ENCODE assay signal across 14 cellular contexts in genomic region chr17:948284-948852, GRCh38. TPM values are rescaled to one million over a fixed set of nuclear protein-coding genes. Genes with fewer than 3 reads are reported as not detected.
DNase-seq lines count a peak whose midpoint lies in the region; ATAC-seq and TF ChIP-seq lines count a peak whose summit lies in the region.
"Had no signal": no experiment of that assay in that cellular context is flagged by ENCODE, and none has a peak within 500 bp of the region (broad histone marks: within the 10 kb centered on the region; RNA-seq: fewer than 3 reads in every experiment).

No MANE protein-coding gene starts in this region.

- no peak overlapping the region for H3K4me3 ChIP-seq in BLaER1 treated with 17β-estradiol and CSF1 and Interleukin-3, amounts not matched to agents 10 nM and 100 nM
- no peak overlapping the region for H3K4me3 ChIP-seq in HUES64 (ENCODE audit: low read length)
- peak overlapping the region in 1 of 4 donors; percentile 13 for H3K4me3 ChIP-seq in esophagus muscularis mucosa

- H3K9me3 ChIP-seq in BLaER1 treated with 17β-estradiol and CSF1 and Interleukin-3, amounts not matched to agents 10 nM and 100 nM (replicated peaks in 1 of 11) = no peaks in the 10 kb centered on the region
- no peaks in the 10 kb centered on the region for H3K9me3 ChIP-seq in HUES64 (ENCODE audit: insufficient read depth, low read depth, low read length)
- no peaks in the 10 kb centered on the region for H3K9me3 ChIP-seq in esophagus muscularis mucosa
- H3K9me3 ChIP-seq: BE2C had no signal

- H3K4me1 Mint-ChIP-seq in nephron progenitor cell = peaks cover 57% of the 10 kb centered on the region
- H3K4me1 Mint-ChIP-seq in activated CD4-positive, alpha-beta T cell treated with anti-CD3 and anti-CD28 coated beads, Interleukin-2, amount 10 ng/mL, durations not matched to agents 7 days and 5 days = no peaks in the 10 kb centered on the region

- intact Hi-C loops in esophagus muscularis mucosa (cut with DNase I) = no loop called here

- H3K27me3 ChIP-seq in BLaER1 treated with 17β-estradiol and CSF1 and Interleukin-3, amounts not matched to agents 10 nM and 100 nM = peaks cover 0 to 8% (median 0%) of the 10 kb centered on the region in 11 experiments; a peak in 1 of 22 replicates
- H3K27me3 ChIP-seq in HUES64 (ENCODE audit: insufficient read depth, low read length) (no peaks in the 10 kb centered on the region), esophagus muscularis mucosa (no peaks in the 10 kb centered on the region)

- peak overlapping the region in 8 of 11 experiments; percentile 12 to 55 (median 43); a peak in 11 of 22 replicates for H3K27ac ChIP-seq in BLaER1 treated with 17β-estradiol and CSF1 and Interleukin-3, amounts not matched to agents 10 nM and 100 nM
- H3K27ac ChIP-seq in HUES64 (ENCODE audit: low read depth, low read length) (peak overlapping the region; percentile 56; the same call in 1 of the 2 replicates), esophagus muscularis mucosa (replicated peaks in 1 of 4) (peak overlapping the region; percentile 64 to 70 (median 68))

- TF ChIP-seq CTCF in esophagus muscularis mucosa (IDR thresholded peaks at IDR 0.05) = peak in 1 of 3 experiments; percentile 5
- TF ChIP-seq CTCF in nephron progenitor cell (IDR thresholded peaks at IDR 0.05) = no peak

- no peaks in the 10 kb centered on the region for H3K9me3 Mint-ChIP-seq in nephron progenitor cell
- peaks cover 3% of the 10 kb centered on the region for H3K9me3 Mint-ChIP-seq in activated CD4-positive, alpha-beta T cell treated with anti-CD3 and anti-CD28 coated beads, Interleukin-2, amount 10 ng/mL, durations not matched to agents 7 days and 5 days
- H3K9me3 Mint-ChIP-seq: stimulated activated naive CD8-positive, alpha-beta T cell treated with anti-CD3 and anti-CD28 coated beads, Interleukin-15, Interleukin-2, amounts not matched to agents 100 ng/mL and 50 ng/mL, for 24 hours had no signal

- peaks cover 0 to 33% (median 8%) of the 10 kb centered on the region in 11 experiments; a peak in 11 of 22 replicates for H3K36me3 ChIP-seq in BLaER1 treated with 17β-estradiol and CSF1 and Interleukin-3, amounts not matched to agents 10 nM and 100 nM
- no peaks in the 10 kb centered on the region for H3K36me3 ChIP-seq in HUES64 (ENCODE audit: insufficient read depth, low read length)
- peaks cover 0 to 5% (median 0%) of the 10 kb centered on the region in 4 donors for H3K36me3 ChIP-seq in esophagus muscularis mucosa
- H3K36me3 ChIP-seq: BE2C had no signal

- no peak for ATAC-seq in GM19452 (IDR thresholded peaks at IDR 0.05; ENCODE audit: unreplicated experiment)
- ATAC-seq: Right ventricle myocardium inferior had no signal

- CTCF ChIA-PET in activated CD4-positive, alpha-beta T cell treated with anti-CD3 and anti-CD28 coated beads, Interleukin-2, amount 10 ng/mL, durations not matched to agents 7 days and 5 days (lab: Charles Lee) = no interaction called here

- POLR2A ChIA-PET in activated CD4-positive, alpha-beta T cell treated with anti-CD3 and anti-CD28 coated beads, Interleukin-2, amount 10 ng/mL, durations not matched to agents 7 days and 5 days (lab: Charles Lee) = no interaction called here

- H3K9ac ChIP-seq in BLaER1 treated with 17β-estradiol and CSF1 and Interleukin-3, amounts not matched to agents 10 nM and 100 nM = peak overlapping the region in 7 of 11 experiments; percentile 8 to 65 (median 34); a peak in 6 of 22 replicates
- no peak overlapping the region for H3K9ac ChIP-seq in HUES64 (ENCODE audit: low read depth, low read length)

- peak overlapping the region; percentile 2 to 86 (median 54); a peak in 18 of 22 replicates for H3K4me2 ChIP-seq in BLaER1 treated with 17β-estradiol and CSF1 and Interleukin-3, amounts not matched to agents 10 nM and 100 nM

- 78% methylated on average over 19 of the region's 25 CpGs for WGBS in HUES64
- 62% methylated on average over 23 of the region's 25 CpGs for WGBS in esophagus muscularis mucosa

- DNase-seq in esophagus muscularis mucosa (ENCODE audit: extremely low spot score) (no peak), nephron progenitor cell (peak; percentile 55), amygdala (lab: John Stamatoyannopoulos, UW) (no peak), SIG-M5 (lab: John Stamatoyannopoulos, UW) (no peak)
- no peak for DNase-seq in activated CD4-positive, alpha-beta T cell treated with anti-CD3 and anti-CD28 coated beads, Interleukin-2, amount 10 ng/mL, durations not matched to agents 7 days and 5 days
- DNase-seq: activated naive CD4-positive, alpha-beta T cell; BE2C; central memory CD4-positive, alpha-beta T cell; NCI-H1048 had no signal

- no peaks in the 10 kb centered on the region for H3K27me3 Mint-ChIP-seq in nephron progenitor cell (ENCODE audit: low read depth, poor library complexity)
- peaks cover 10% of the 10 kb centered on the region for H3K27me3 Mint-ChIP-seq in activated CD4-positive, alpha-beta T cell treated with anti-CD3 and anti-CD28 coated beads, Interleukin-2, amount 10 ng/mL, durations not matched to agents 7 days and 5 days

- H3K4me3 Mint-ChIP-seq in nephron progenitor cell = no peak overlapping the region
- H3K4me3 Mint-ChIP-seq in activated CD4-positive, alpha-beta T cell treated with anti-CD3 and anti-CD28 coated beads, Interleukin-2, amount 10 ng/mL, durations not matched to agents 7 days and 5 days = no peak overlapping the region
- H3K4me3 Mint-ChIP-seq: stimulated activated naive CD8-positive, alpha-beta T cell treated with anti-CD3 and anti-CD28 coated beads, Interleukin-15, Interleukin-2, amounts not matched to agents 100 ng/mL and 50 ng/mL, for 24 hours had no signal

- H3K27ac Mint-ChIP-seq in nephron progenitor cell = peak overlapping the region; percentile 50
- no peak overlapping the region for H3K27ac Mint-ChIP-seq in activated CD4-positive, alpha-beta T cell treated with anti-CD3 and anti-CD28 coated beads, Interleukin-2, amount 10 ng/mL, durations not matched to agents 7 days and 5 days
- H3K27ac Mint-ChIP-seq: stimulated activated naive CD8-positive, alpha-beta T cell treated with anti-CD3 and anti-CD28 coated beads, Interleukin-15, Interleukin-2, amounts not matched to agents 100 ng/mL and 50 ng/mL, for 24 hours had no signal

- TF ChIP-seq POLR2A in esophagus muscularis mucosa (IDR thresholded peaks at IDR 0.05; ENCODE audit: low read depth) = no peak

- peaks cover 24% of the 10 kb centered on the region for H3K36me3 Mint-ChIP-seq in nephron progenitor cell (ENCODE audit: low read depth)
- H3K36me3 Mint-ChIP-seq in activated CD4-positive, alpha-beta T cell treated with anti-CD3 and anti-CD28 coated beads, Interleukin-2, amount 10 ng/mL, durations not matched to agents 7 days and 5 days (ENCODE audit: low read depth) = no peaks in the 10 kb centered on the region

- peaks cover 0 to 88% (median 46%) of the 10 kb centered on the region in 11 experiments; a peak in 16 of 22 replicates for H4K20me1 ChIP-seq in BLaER1 treated with 17β-estradiol and CSF1 and Interleukin-3, amounts not matched to agents 10 nM and 100 nM

- peaks cover 31 to 74% (median 60%) of the 10 kb centered on the region in 10 experiments for H3K4me1 ChIP-seq in BLaER1 treated with 17β-estradiol and CSF1 and Interleukin-3, amounts not matched to agents 10 nM and 100 nM
- H3K4me1 ChIP-seq in HUES64 (ENCODE audit: insufficient read depth, low read length) (peaks cover 28% of the 10 kb centered on the region), esophagus muscularis mucosa (peaks cover 14 to 47% (median 44%) of the 10 kb centered on the region in 4 donors)
- H3K4me1 ChIP-seq: BE2C had no signal

- TF ChIP-seq EP300 in esophagus muscularis mucosa (IDR thresholded peaks at IDR 0.05) = no peak

RNA-seq across cellular contexts. Expression of gene NXN, which starts 31.2 kb away (rescaled TPM):
- 65.1 TPM for polyA plus RNA-seq in HUES64 (2013, experiment 1 of 2)
- 72.9 TPM for polyA plus RNA-seq in HUES64 (2013, experiment 2 of 2)
- total RNA-seq in esophagus muscularis mucosa = 10 to 100 TPM; 37.0 to 65.6 (median 49.8) TPM
- total RNA-seq in activated CD4-positive, alpha-beta T cell treated with anti-CD3 and anti-CD28 coated beads, Interleukin-2, amount 10 ng/mL, durations not matched to agents 7 days and 5 days = under 1 TPM; 0.22 to 0.65 TPM

RNA-seq across cellular contexts. Expression of gene TIMM22, which starts 48.6 kb away (rescaled TPM):
- polyA plus RNA-seq in HUES64 (2013, experiment 1 of 2) = 15.2 TPM
- polyA plus RNA-seq in HUES64 (2013, experiment 2 of 2) = 15.0 TPM
- 10 to 100 TPM; 14.1 to 17.9 (median 15.8) TPM for total RNA-seq in esophagus muscularis mucosa
- 1 to 10 TPM; 8.4 to 9.2 TPM for total RNA-seq in activated CD4-positive, alpha-beta T cell treated with anti-CD3 and anti-CD28 coated beads, Interleukin-2, amount 10 ng/mL, durations not matched to agents 7 days and 5 days

Comparison
In these comparisons a context has a peak if more than half of its experiments do, and no peak if none do; other contexts are left out.
1. RNA of gene NXN, which starts 31.2 kb away (total RNA-seq): 37.0 to 65.6 TPM in esophagus muscularis mucosa; 0.22 to 0.65 TPM in activated CD4-positive, alpha-beta T cell treated with anti-CD3 and anti-CD28 coated beads, Interleukin-2, amount 10 ng/mL, durations not matched to agents 7 days and 5 days; every median in the first group is over 10 times any median in the second.
2. Peak in every context shown above with its lines, with median percentiles within 50 percentile points of each other: H3K27ac ChIP-seq.